ENCODE assay signal across 1 cellular context in the genomic region with DNA sequence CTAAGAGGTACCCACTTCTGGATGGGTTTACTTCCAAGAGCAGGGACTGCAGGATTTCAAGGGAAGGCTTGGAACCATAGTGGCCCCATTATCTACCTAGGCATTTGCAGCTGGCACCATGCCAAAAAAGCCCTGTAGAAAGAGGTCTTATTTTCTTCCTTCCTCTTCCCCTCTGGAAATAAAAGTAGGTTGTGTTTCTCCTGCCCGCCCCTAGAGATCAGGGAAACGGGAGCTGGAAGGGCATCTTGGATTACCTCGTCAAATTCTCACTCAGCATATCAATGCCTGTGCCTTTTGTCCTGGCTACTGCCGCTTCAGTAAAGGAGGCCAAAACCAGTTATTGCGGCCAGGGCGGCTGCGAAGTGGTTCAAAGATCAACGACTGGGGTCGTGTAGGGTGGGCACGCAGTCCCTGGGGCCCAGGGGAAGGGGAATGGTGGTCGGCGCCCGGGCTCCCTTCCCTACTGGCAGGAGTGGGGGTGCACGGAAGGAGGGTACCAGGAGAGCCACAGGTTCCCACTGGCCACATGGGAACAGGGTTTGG.
TF ChIP-seq lines count a peak whose summit lies in the region.

No MANE protein-coding gene starts in this region.

TF ChIP-seq in GM23338, 12 proteins besides CTCF, POLR2A, EP300 and RAD21 (continued from another document):
- no peak for TF ChIP-seq REST (IDR thresholded peaks at IDR 0.05; ENCODE audit: unreplicated experiment)
